In the genomic region with DNA sequence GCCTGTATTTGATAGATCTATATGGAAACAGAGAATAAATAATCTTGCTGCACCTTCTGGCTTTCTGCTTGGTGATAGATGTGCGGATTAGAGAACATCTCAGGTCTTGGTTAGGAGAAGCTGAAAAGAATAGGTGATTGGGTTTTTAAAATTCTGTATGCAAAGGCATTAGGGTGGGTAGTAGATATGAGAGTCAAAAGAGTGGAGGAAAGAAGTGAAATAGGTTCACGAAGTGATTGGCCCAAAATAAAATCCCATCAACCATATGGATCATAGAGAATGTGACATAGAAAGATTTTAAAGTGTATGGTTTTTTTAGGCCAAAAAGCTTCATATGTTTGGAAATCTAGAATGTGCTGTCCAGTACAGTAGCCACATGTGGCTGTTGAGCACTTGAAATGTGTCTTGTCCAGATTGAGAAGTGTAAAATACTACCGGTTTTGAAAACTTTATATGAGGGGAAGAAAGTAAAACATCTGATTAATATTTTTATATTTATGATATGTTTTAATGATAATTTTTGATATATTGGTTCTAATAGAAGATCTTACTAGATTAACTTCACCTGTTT, we compare ENCODE assay signal across 8 cellular contexts. TPM values are rescaled to one million over a fixed set of nuclear protein-coding genes. Genes with fewer than 3 reads are reported as not detected.
A peak's percentile ranks its signal among the peaks of the same experiment; 100 is the strongest.
DNase-seq lines count a peak whose midpoint lies in the region; ATAC-seq and TF ChIP-seq lines count a peak whose summit lies in the region.

No MANE protein-coding gene starts in this region.

- POLR2A ChIA-PET in activated naive CD8-positive, alpha-beta T cell treated with anti-CD3 and anti-CD28 coated beads, Interleukin-2, amount 10 ng/mL, durations not matched to agents 7 days and 5 days (lab: Charles Lee): interaction anchor here (1.9 to 11.3 kb wide), 4 partner anchors 9 to 88 kb away, joined by 4 to 258 read pairs (median 79); no protein-coding TSS in a partner anchor
- POLR2A ChIA-PET in RWPE1 (lab: Yijun Ruan, JAX; ENCODE audit: low non-redundant PET): no interaction called here

- peak overlapping the region; percentile 97 for H3K4me3 Mint-ChIP-seq in activated T-cell treated with anti-CD3 and anti-CD28 coated beads, Interleukin-2, amount 50 U/mL, for 4 hours
- H3K4me3 Mint-ChIP-seq in activated naive CD8-positive, alpha-beta T cell treated with anti-CD3 and anti-CD28 coated beads, Interleukin-2, amount 10 ng/mL, durations not matched to agents 7 days and 5 days: peak overlapping the region; percentile 99

- TF ChIP-seq POLR2A in transverse colon (IDR thresholded peaks at IDR 0.05): no peak

- CTCF ChIA-PET in RWPE1 (lab: Yijun Ruan, JAX): no interaction called here

- H3K27me3 ChIP-seq in lower lobe of right lung (ENCODE audit: low read depth) (no peaks in the 10 kb centered on the region), transverse colon (no peaks in the 10 kb centered on the region)

- no peak for ATAC-seq in activated T-cell treated with anti-CD3 and anti-CD28 coated beads, Interleukin-2, amount 50 U/mL, for 4 hours
- ATAC-seq in activated naive CD8-positive, alpha-beta T cell treated with anti-CD3 and anti-CD28 coated beads, Interleukin-2, amount 10 ng/mL, durations not matched to agents 7 days and 5 days (ENCODE audit: low read depth): no peak
- no peak for ATAC-seq in lower lobe of right lung

- H3K36me3 Mint-ChIP-seq in activated T-cell treated with anti-CD3 and anti-CD28 coated beads, Interleukin-2, amount 50 U/mL, for 4 hours (ENCODE audit: insufficient read depth): peaks cover 28% of the 10 kb centered on the region
- peaks cover 40% of the 10 kb centered on the region for H3K36me3 Mint-ChIP-seq in activated naive CD8-positive, alpha-beta T cell treated with anti-CD3 and anti-CD28 coated beads, Interleukin-2, amount 10 ng/mL, durations not matched to agents 7 days and 5 days

- TF ChIP-seq EP300 in transverse colon (IDR thresholded peaks at IDR 0.05; ENCODE audit: low read depth): no peak

- intact Hi-C loops in lower lobe of right lung (cut with DNase I): no loop called here
- intact Hi-C loops in transverse colon (cut with DNase I; ENCODE audit: low total_unique reads): no loop called here

- in situ Hi-C loops in transverse colon (cut with MboI; ENCODE audit: low pct_ligation_motif_present in 1 of 4, low pct_unique_long_range_greater_than_20kb in 1 of 4, low sequenced_read_pairs in 3 of 4): loop anchor here in 1 of 4 donors (25.0 kb wide), 1 partner anchor 166 kb away; no protein-coding TSS in a partner anchor

- H3K9me3 ChIP-seq in lower lobe of right lung: no peaks in the 10 kb centered on the region
- no peaks in the 10 kb centered on the region for H3K9me3 ChIP-seq in transverse colon

- H3K27ac Mint-ChIP-seq in activated naive CD8-positive, alpha-beta T cell treated with anti-CD3 and anti-CD28 coated beads, Interleukin-2, amount 10 ng/mL, durations not matched to agents 7 days and 5 days: peak overlapping the region; percentile 89

- H3K4me1 Mint-ChIP-seq in activated T-cell treated with anti-CD3 and anti-CD28 coated beads, Interleukin-2, amount 50 U/mL, for 4 hours (ENCODE audit: low read depth): peaks cover 61% of the 10 kb centered on the region
- peaks cover 51% of the 10 kb centered on the region for H3K4me1 Mint-ChIP-seq in activated naive CD8-positive, alpha-beta T cell treated with anti-CD3 and anti-CD28 coated beads, Interleukin-2, amount 10 ng/mL, durations not matched to agents 7 days and 5 days

- DNase-seq in activated T-cell treated with anti-CD3 and anti-CD28 coated beads, Interleukin-2, amount 50 U/mL, for 4 hours: no peak
- DNase-seq in activated T-cell treated with anti-CD3 and anti-CD28 coated beads, Interleukin-2, amount 50 U/mL, for 1 hour: no peak
- no peak for DNase-seq in activated naive CD8-positive, alpha-beta T cell treated with anti-CD3 and anti-CD28 coated beads, Interleukin-2, amount 10 ng/mL, durations not matched to agents 7 days and 5 days
- DNase-seq in lower lobe of right lung (no peak), transverse colon (no peak), RKO (ENCODE audit: low spot score) (no peak), iPS-NIHi7 (ENCODE audit: extremely low spot score) (no peak), RWPE1 (ENCODE audit: low spot score) (no peak)

- H3K4me3 ChIP-seq in lower lobe of right lung (peak overlapping the region; percentile 83), transverse colon (peak overlapping the region; percentile 67 to 92 (median 80))

- TF ChIP-seq CTCF in lower lobe of right lung (IDR thresholded peaks at IDR 0.05): no peak
- no peak for TF ChIP-seq CTCF in transverse colon (IDR thresholded peaks at IDR 0.05)
- no peak for TF ChIP-seq CTCF in RWPE1 (conservative IDR thresholded peaks at IDR 0.05; ENCODE audit: low read depth)

- H3K9me3 Mint-ChIP-seq in activated T-cell treated with anti-CD3 and anti-CD28 coated beads, Interleukin-2, amount 50 U/mL, for 4 hours: peaks cover 3% of the 10 kb centered on the region
- no peaks in the 10 kb centered on the region for H3K9me3 Mint-ChIP-seq in activated naive CD8-positive, alpha-beta T cell treated with anti-CD3 and anti-CD28 coated beads, Interleukin-2, amount 10 ng/mL, durations not matched to agents 7 days and 5 days

- no peaks in the 10 kb centered on the region for H3K27me3 Mint-ChIP-seq in activated T-cell treated with anti-CD3 and anti-CD28 coated beads, Interleukin-2, amount 50 U/mL, for 4 hours (ENCODE audit: low read depth)
- H3K27me3 Mint-ChIP-seq in activated naive CD8-positive, alpha-beta T cell treated with anti-CD3 and anti-CD28 coated beads, Interleukin-2, amount 10 ng/mL, durations not matched to agents 7 days and 5 days: no peaks in the 10 kb centered on the region

- 21 to 27% methylated on average over 3 of the region's 3 CpGs for WGBS in transverse colon (ENCODE audit: low coverage in 1 of 2), 2 donors

- H3K36me3 ChIP-seq in lower lobe of right lung (no peaks in the 10 kb centered on the region), transverse colon (no peaks in the 10 kb centered on the region)

- H3K4me1 ChIP-seq in lower lobe of right lung: peaks cover 61% of the 10 kb centered on the region
- peaks cover 20 to 70% (median 42%) of the 10 kb centered on the region in 4 donors for H3K4me1 ChIP-seq in transverse colon

- H3K27ac ChIP-seq in lower lobe of right lung (peak overlapping the region; percentile 99), transverse colon (peak overlapping the region; percentile 96 to 100 (median 98)), RWPE1 (no peak overlapping the region)

RNA-seq across cellular contexts. Expression of gene MBNL1, which starts 2.8 kb away (rescaled TPM):
- 100 to 1,000 TPM; 343 to 376 (median 347) TPM for total RNA-seq in activated T-cell treated with anti-CD3 and anti-CD28 coated beads, Interleukin-2, amount 50 U/mL, for 4 hours
- 100 to 1,000 TPM; 446 to 447 TPM for total RNA-seq in activated naive CD8-positive, alpha-beta T cell treated with anti-CD3 and anti-CD28 coated beads, Interleukin-2, amount 10 ng/mL, durations not matched to agents 7 days and 5 days
- total RNA-seq in lower lobe of right lung (235 TPM), transverse colon (100 to 1,000 TPM; 232 to 658 (median 509) TPM)
